8 cellular contexts compared by ENCODE assay signal in the genomic region with DNA sequence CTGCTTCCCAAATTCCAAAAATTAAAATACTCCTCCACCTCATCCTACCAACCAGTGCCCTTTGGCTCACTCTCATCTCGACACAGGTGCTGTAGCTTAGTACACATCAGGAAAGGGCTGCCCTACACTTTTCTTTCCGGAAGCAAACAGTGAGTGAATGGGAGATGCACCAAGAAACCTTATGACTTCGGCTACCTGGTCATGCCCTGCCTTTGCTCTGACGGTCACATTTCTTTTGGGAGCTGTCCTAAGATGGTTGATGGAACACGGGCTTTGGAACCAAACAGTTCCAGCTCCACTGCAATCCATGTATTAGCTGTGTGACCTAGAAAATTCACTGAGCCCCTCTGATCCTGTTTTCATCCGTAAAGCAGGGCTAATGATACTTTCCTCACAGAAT.
"Had no signal": no experiment of that assay in that cellular context is flagged by ENCODE, and none has a peak within 500 bp of the region (broad histone marks: within the 10 kb centered on the region; RNA-seq: fewer than 3 reads in every experiment).

No MANE protein-coding gene starts in this region.

- H3K36me3 Mint-ChIP-seq: natural killer cell treated with Interleukin-12 subunit alpha and Interleukin-12 subunit beta and Interleukin-15 and Interleukin-18, amount 100 ng/mL, for 72 hours had no signal

- H3K4me3 ChIP-seq: body of pancreas, hepatocyte, lower lobe of right lung, spleen, tibial artery had no signal

- H3K9me3 ChIP-seq: body of pancreas, lower lobe of right lung, spleen, tibial artery had no signal

- H3K36me3 ChIP-seq: lower lobe of right lung, spleen, tibial artery had no signal

- H2AFZ ChIP-seq: hepatocyte had no signal

- H3K9me3 Mint-ChIP-seq: natural killer cell treated with Interleukin-12 subunit alpha and Interleukin-12 subunit beta and Interleukin-15 and Interleukin-18, amount 100 ng/mL, for 72 hours; stimulated activated naive B cell treated with anti-CD40 and anti-IgM and Interleukin-4, amounts not matched to agents 10 μg/mL and 1 μg/mL and 100 μg/mL, for 72 hours had no signal

- H3K79me2 ChIP-seq: hepatocyte had no signal

- H3K27me3 ChIP-seq: body of pancreas, hepatocyte, spleen, tibial artery had no signal

- H3K27me3 Mint-ChIP-seq: activated naive CD8-positive, alpha-beta T cell treated with anti-CD3 and anti-CD28 coated beads for 36 hours; natural killer cell treated with Interleukin-12 subunit alpha and Interleukin-12 subunit beta and Interleukin-15 and Interleukin-18, amount 100 ng/mL, for 72 hours; stimulated activated naive B cell treated with anti-CD40 and anti-IgM and Interleukin-4, amounts not matched to agents 10 μg/mL and 1 μg/mL and 100 μg/mL, for 72 hours had no signal

- H3K27ac ChIP-seq: body of pancreas, hepatocyte, lower lobe of right lung, tibial artery had no signal

- H3K27ac Mint-ChIP-seq: activated naive CD8-positive, alpha-beta T cell treated with anti-CD3 and anti-CD28 coated beads for 36 hours; stimulated activated naive B cell treated with anti-CD40 and anti-IgM and Interleukin-4, amounts not matched to agents 10 μg/mL and 1 μg/mL and 100 μg/mL, for 72 hours had no signal

- DNase-seq: spleen had no signal
